ENCODE assay signal across 17 cellular contexts in the genomic region with DNA sequence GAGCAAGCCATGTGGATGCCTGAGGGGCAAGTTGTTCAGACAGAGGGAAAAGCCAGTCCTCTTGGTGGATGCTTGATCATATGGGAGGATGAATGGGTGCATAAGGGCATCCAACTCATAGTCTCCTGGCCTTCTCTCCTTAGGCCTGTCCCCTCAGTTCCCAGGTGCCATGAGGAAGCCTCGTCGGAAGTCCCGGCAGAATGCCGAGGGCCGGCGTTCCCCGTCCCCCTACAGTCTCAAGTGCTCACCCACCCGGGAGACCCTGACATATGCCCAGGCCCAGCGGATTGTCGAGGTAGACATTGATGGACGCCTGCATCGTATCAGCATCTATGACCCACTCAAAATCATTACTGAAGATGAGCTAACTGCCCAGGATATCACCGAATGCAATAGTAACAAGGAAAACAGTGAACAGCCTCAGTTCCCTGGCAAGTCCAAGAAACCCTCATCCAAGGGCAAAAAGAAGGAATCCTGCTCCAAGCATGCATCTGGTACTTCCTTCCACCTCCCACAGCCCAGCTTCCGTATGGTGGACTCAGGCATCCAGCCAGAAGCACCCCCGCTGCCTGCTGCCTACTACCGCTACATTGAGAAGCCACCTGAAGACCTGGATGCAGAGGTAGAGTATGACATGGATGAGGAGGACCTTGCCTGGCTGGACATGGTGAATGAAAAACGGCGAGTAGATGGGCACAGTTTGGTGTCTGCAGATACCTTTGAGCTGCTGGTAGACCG. TPM values are rescaled to one million over a fixed set of nuclear protein-coding genes. Genes with fewer than 3 reads are reported as not detected.
DNase-seq lines count a peak whose midpoint lies in the region; ATAC-seq and TF ChIP-seq lines count a peak whose summit lies in the region.
"Had no signal": no experiment of that assay in that cellular context is flagged by ENCODE, and none has a peak within 500 bp of the region (broad histone marks: within the 10 kb centered on the region; RNA-seq: fewer than 3 reads in every experiment).

No MANE protein-coding gene starts in this region.

- H3K36me3 ChIP-seq in BLaER1: peaks cover 69% of the 10 kb centered on the region
- H3K36me3 ChIP-seq in neural progenitor cell: peaks cover 9% of the 10 kb centered on the region
- H3K36me3 ChIP-seq in SK-N-SH (replicated peaks in 1 of 2; ENCODE audit: control insufficient read depth in 1 of 2, insufficient read depth in 2 of 2, low read length in 1 of 2): peaks cover 30 to 58% of the 10 kb centered on the region in 2 experiments

- peaks cover 7% of the 10 kb centered on the region for H4K20me1 ChIP-seq in BLaER1
- peaks cover 38% of the 10 kb centered on the region for H4K20me1 ChIP-seq in neural progenitor cell (ENCODE audit: low read depth)
- peaks cover 39% of the 10 kb centered on the region for H4K20me1 ChIP-seq in SK-N-SH (ENCODE audit: insufficient read depth)

- peaks cover 52% of the 10 kb centered on the region for H3K36me3 Mint-ChIP-seq in neural progenitor cell
- peaks cover 21% of the 10 kb centered on the region for H3K36me3 Mint-ChIP-seq in effector memory CD8-positive, alpha-beta T cell (ENCODE audit: insufficient read depth)

- in situ Hi-C loops in GM13977 (cut with MboI; ENCODE audit: low pct_unique_long_range_greater_than_20kb, low sequenced_read_pairs, unreplicated experiment): no loop called here

- H3K79me2 ChIP-seq in neural progenitor cell (ENCODE audit: low read depth) (peaks cover 80% of the 10 kb centered on the region), SK-N-SH (ENCODE audit: insufficient read depth) (peaks cover 70% of the 10 kb centered on the region)

- H3K27me3 ChIP-seq in BLaER1 (no peaks in the 10 kb centered on the region), neural progenitor cell (no peaks in the 10 kb centered on the region), SK-N-SH (ENCODE audit: insufficient read depth) (no peaks in the 10 kb centered on the region)
- H3K27me3 ChIP-seq: BLaER1 treated with 17β-estradiol and CSF1 and Interleukin-3, amounts not matched to agents 10 nM and 100 nM had no signal

- TF ChIP-seq CTCF in GM13977 (IDR thresholded peaks at IDR 0.05; ENCODE audit: extremely low read depth, insufficient read depth, missing control alignments) (no peak), neural progenitor cell (IDR thresholded peaks at IDR 0.05) (no peak), SK-N-SH (IDR thresholded peaks at IDR 0.05) (no peak)

- TF ChIP-seq RAD21 in SK-N-SH (IDR thresholded peaks at IDR 0.05; ENCODE audit: low read length): no peak

- H3K9me3 ChIP-seq in BLaER1 (peaks cover 66% of the 10 kb centered on the region), neural progenitor cell (ENCODE audit: low read depth) (no peaks in the 10 kb centered on the region), SK-N-SH (no peaks in the 10 kb centered on the region)
- H3K9me3 ChIP-seq: HAP-1 had no signal

- H3K4me3 ChIP-seq in BLaER1 (no peak overlapping the region), neural progenitor cell (no peak overlapping the region), SK-N-SH (ENCODE audit: low read depth in 2 of 2, low read length in 1 of 2) (no peak overlapping the region)
- H3K4me3 ChIP-seq: HAP-1 had no signal

- CTCF ChIA-PET in SK-N-SH (lab: Yijun Ruan, JAX): interaction anchor here (0.5 to 1.6 kb wide), 3 partner anchors 66 to 317 kb away, joined by 3 read pairs; no protein-coding TSS in a partner anchor

- H3K9me2 ChIP-seq in SK-N-SH: no peaks in the 10 kb centered on the region

- H3K9ac ChIP-seq in BLaER1 (no peak overlapping the region), neural progenitor cell (no peak overlapping the region), SK-N-SH (no peak overlapping the region)
- H3K9ac ChIP-seq: BLaER1 treated with 17β-estradiol and CSF1 and Interleukin-3, amounts not matched to agents 10 nM and 100 nM had no signal

- H3K27ac Mint-ChIP-seq in neural progenitor cell: no peak overlapping the region
- H3K27ac Mint-ChIP-seq in effector memory CD8-positive, alpha-beta T cell: no peak overlapping the region

- H3K4me1 Mint-ChIP-seq in neural progenitor cell: peaks cover 7% of the 10 kb centered on the region
- peaks cover 52 to 55% of the 10 kb centered on the region in 2 donors for H3K4me1 Mint-ChIP-seq in effector memory CD8-positive, alpha-beta T cell (ENCODE audit: low read depth in 2 of 2)

- H3K4me2 ChIP-seq in BLaER1 (peak overlapping the region; percentile 65; the same call in 1 of the 2 replicates), neural progenitor cell (no peak overlapping the region), SK-N-SH (no peak overlapping the region)

- peaks cover 2% of the 10 kb centered on the region for H3K9me3 Mint-ChIP-seq in neural progenitor cell
- no peaks in the 10 kb centered on the region for H3K9me3 Mint-ChIP-seq in effector memory CD8-positive, alpha-beta T cell
- H3K9me3 Mint-ChIP-seq: CD8-positive, alpha-beta memory T cell had no signal

- ATAC-seq in effector memory CD8-positive, alpha-beta T cell (replicated peaks): no peak

- peak overlapping the region; percentile 21 for H3K4me3 Mint-ChIP-seq in neural progenitor cell
- H3K4me3 Mint-ChIP-seq in effector memory CD8-positive, alpha-beta T cell: no peak overlapping the region

- DNase-seq in GM13977 (ENCODE audit: low spot score) (peak; percentile 1), cerebellar cortex (ENCODE audit: low spot score) (peak; percentile 32), neural progenitor cell (ENCODE audit: low spot score) (no peak), SK-N-SH (no peak), NCI-H187 (lab: John Stamatoyannopoulos, UW) (no peak), NCI-H2081 (lab: John Stamatoyannopoulos, UW) (no peak)
- DNase-seq in effector memory CD8-positive, alpha-beta T cell: no peak
- DNase-seq: 8988T; CD8-positive, alpha-beta memory T cell; COR-L47; DMS 273 treated with DMSO at 0.1 percent for 48 hours; DMS53; DND-41; EL had no signal

- H2AFZ ChIP-seq in neural progenitor cell (replicated peaks): no peak overlapping the region
- no peak overlapping the region for H2AFZ ChIP-seq in SK-N-SH (ENCODE audit: low read depth)

- H3F3A ChIP-seq in neural progenitor cell (ENCODE audit: low read depth) (peaks cover 12% of the 10 kb centered on the region), SK-N-SH (replicated peaks; ENCODE audit: insufficient read depth) (peaks cover 6% of the 10 kb centered on the region)

- TF ChIP-seq EP300 in SK-N-SH (IDR thresholded peaks at IDR 0.05; ENCODE audit: borderline replicate concordance in 1 of 2, low read depth in 1 of 2, low read length in 1 of 2): no peak

- H3K4me1 ChIP-seq in BLaER1: peaks cover 54% of the 10 kb centered on the region
- H3K4me1 ChIP-seq in neural progenitor cell: peaks cover 8% of the 10 kb centered on the region
- H3K4me1 ChIP-seq in SK-N-SH (ENCODE audit: control insufficient read depth in 1 of 2, insufficient read depth in 2 of 2, low read depth in 1 of 2, low read length in 1 of 2): peaks cover 6 to 16% of the 10 kb centered on the region in 2 experiments; a peak in 2 of 4 replicates

- no peaks in the 10 kb centered on the region for H3K27me3 Mint-ChIP-seq in neural progenitor cell (ENCODE audit: insufficient read depth, low read depth)
- no peaks in the 10 kb centered on the region for H3K27me3 Mint-ChIP-seq in effector memory CD8-positive, alpha-beta T cell
- H3K27me3 Mint-ChIP-seq: CD8-positive, alpha-beta memory T cell had no signal

- 98% methylated on average over 17 of the region's 19 CpGs for WGBS in SK-N-SH (ENCODE audit: low lambda C conversion rate)

- H3K27ac ChIP-seq in BLaER1: no peak overlapping the region
- no peak overlapping the region for H3K27ac ChIP-seq in neural progenitor cell
- H3K27ac ChIP-seq in SK-N-SH (ENCODE audit: low read depth in 2 of 2, low read length in 1 of 2): no peak overlapping the region
- H3K27ac ChIP-seq: BLaER1 treated with 17β-estradiol and CSF1 and Interleukin-3, amounts not matched to agents 10 nM and 100 nM had no signal

- POLR2A ChIA-PET in SK-N-SH (lab: Yijun Ruan, JAX): no interaction called here

TF ChIP-seq in SK-N-SH, 30 proteins besides CTCF, POLR2A, EP300 and RAD21:
- TF ChIP-seq SMC3 (IDR thresholded peaks at IDR 0.05; ENCODE audit: low read depth, low read length) (no peak), RCOR1 (IDR thresholded peaks at IDR 0.05; ENCODE audit: low read length) (no peak), ELF1 (IDR thresholded peaks at IDR 0.05) (no peak), TAF1 (IDR thresholded peaks at IDR 0.05; ENCODE audit: borderline replicate concordance, low read depth, low read length) (no peak)
- TF ChIP-seq, protein P1, sequence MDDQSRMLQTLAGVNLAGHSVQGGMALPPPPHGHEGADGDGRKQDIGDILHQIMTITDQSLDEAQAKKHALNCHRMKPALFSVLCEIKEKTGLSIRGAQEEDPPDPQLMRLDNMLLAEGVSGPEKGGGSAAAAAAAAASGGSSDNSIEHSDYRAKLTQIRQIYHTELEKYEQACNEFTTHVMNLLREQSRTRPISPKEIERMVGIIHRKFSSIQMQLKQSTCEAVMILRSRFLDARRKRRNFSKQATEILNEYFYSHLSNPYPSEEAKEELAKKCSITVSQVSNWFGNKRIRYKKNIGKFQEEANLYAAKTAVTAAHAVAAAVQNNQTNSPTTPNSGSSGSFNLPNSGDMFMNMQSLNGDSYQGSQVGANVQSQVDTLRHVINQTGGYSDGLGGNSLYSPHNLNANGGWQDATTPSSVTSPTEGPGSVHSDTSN (IDR thresholded peaks at IDR 0.05): no peak

RNA-seq across cellular contexts. Expression of a gene that starts 3.8 kb away (rescaled TPM):
- total RNA-seq in neural progenitor cell (ENCODE audit: low replicate concordance): 14.1 and 25.6 TPM in 2 replicates
- polyA plus RNA-seq in SK-N-SH (2012; rRNA removed): 11.7 and 15.4 TPM in 2 replicates
- polyA plus RNA-seq in SK-N-SH (2012; cell fraction: cytosol; rRNA removed): 11.7 and 13.5 TPM in 2 replicates
- 17.6 and 21.4 TPM in 2 replicates for polyA plus RNA-seq in SK-N-SH (2012; cell fraction: nucleus; rRNA removed)

Comparison
In these comparisons a context has a peak if more than half of its experiments do, and no peak if none do; other contexts are left out.
1. DNase-seq: peak in GM13977 (single experiment) and cerebellar cortex (single experiment); none in neural progenitor cell (single experiment), effector memory CD8-positive, alpha-beta T cell (0 of 3), SK-N-SH (single experiment), NCI-H187 (0 of 2) and NCI-H2081 (0 of 2).